13 cellular contexts compared by ENCODE assay signal in the genomic region with DNA sequence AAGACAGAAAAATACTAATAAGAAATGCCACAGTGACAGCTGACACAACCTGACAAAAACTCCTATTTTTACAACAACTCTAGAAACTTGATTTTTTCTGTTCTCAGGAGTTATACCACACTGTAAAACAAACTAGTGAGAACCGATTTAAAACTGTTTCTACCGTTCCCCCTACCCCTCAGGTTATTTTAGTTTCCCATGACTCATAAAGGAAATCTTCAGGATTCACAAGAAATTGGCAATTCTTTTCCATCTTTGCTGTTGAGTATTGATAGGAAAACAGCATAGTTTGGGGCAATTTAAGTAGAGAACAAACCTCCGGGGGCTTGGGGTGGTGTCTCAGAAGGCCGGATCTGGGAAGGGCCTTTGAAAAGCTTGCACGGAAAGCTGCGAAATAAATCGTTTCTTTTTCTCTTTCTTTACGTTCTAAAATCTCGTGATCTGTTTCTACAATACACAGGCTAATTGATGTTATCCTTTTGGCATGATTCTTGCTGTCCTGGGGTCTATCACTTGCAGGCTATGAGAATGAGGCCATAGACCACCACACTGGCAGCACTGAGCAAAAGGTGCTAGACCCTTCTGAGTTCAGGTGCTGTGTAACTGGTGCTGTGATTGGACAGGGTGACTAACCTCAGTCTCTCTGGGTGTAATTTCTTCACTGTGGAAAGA.
A peak's percentile ranks its signal among the peaks of the same experiment; 100 is the strongest.
DNase-seq lines count a peak whose midpoint lies in the region; ATAC-seq and TF ChIP-seq lines count a peak whose summit lies in the region.
"Had no signal": no experiment of that assay in that cellular context is flagged by ENCODE, and none has a peak within 500 bp of the region (broad histone marks: within the 10 kb centered on the region; RNA-seq: fewer than 3 reads in every experiment).

No MANE protein-coding gene starts in this region.

- H3K4me3 ChIP-seq in right cardiac atrium (ENCODE audit: low read length), result no peak overlapping the region
- H3K4me3 ChIP-seq in brain microvascular endothelial cell (ENCODE audit: low read depth, low read length), result no peak overlapping the region
- H3K4me3 ChIP-seq in lower leg skin (ENCODE audit: low read depth, poor library complexity, severe bottlenecking), result no peak overlapping the region

- WGBS in right cardiac atrium, result 80% methylated on average over 9 of the region's 9 CpGs
- WGBS in lower leg skin, 2 donors, result 67 to 71% methylated on average over 9 of the region's 9 CpGs

- intact Hi-C loops in right cardiac atrium (cut with DNase I) (no loop called here), Right ventricle myocardium superior (cut with DNase I) (no loop called here), lower leg skin (cut with DNase I; ENCODE audit: low total_unique reads) (no loop called here)

- H3K4me3 Mint-ChIP-seq in naive B cell, result peak overlapping the region in 6 of 8 donors; percentile 58 to 82 (median 74)
- H3K4me3 Mint-ChIP-seq in progenitor cell of endocrine pancreas (ENCODE audit: low read depth), result no peak overlapping the region
- H3K4me3 Mint-ChIP-seq: activated naive CD8-positive, alpha-beta T cell; naive thymus-derived CD4-positive, alpha-beta T cell had no signal

- H3K9me3 Mint-ChIP-seq in naive B cell (no peaks in the 10 kb centered on the region), progenitor cell of endocrine pancreas (ENCODE audit: low read depth) (no peaks in the 10 kb centered on the region)
- H3K9me3 Mint-ChIP-seq: naive thymus-derived CD4-positive, alpha-beta T cell had no signal

- H3K27me3 ChIP-seq in right cardiac atrium (ENCODE audit: control insufficient read depth, insufficient read depth) (no peaks in the 10 kb centered on the region), brain microvascular endothelial cell (replicated peaks) (no peaks in the 10 kb centered on the region)

- ATAC-seq in right cardiac atrium, result no peak
- no peak for ATAC-seq in Right ventricle myocardium superior (ENCODE audit: poor library complexity)
- ATAC-seq in naive B cell (ENCODE audit: low read depth in 2 of 2), result no peak
- ATAC-seq: naive thymus-derived CD4-positive, alpha-beta T cell had no signal

- peaks cover 6% of the 10 kb centered on the region for H3K4me1 ChIP-seq in right cardiac atrium (ENCODE audit: control insufficient read depth, insufficient read depth, low read length)

- H3K27ac Mint-ChIP-seq in naive B cell, result peak overlapping the region; percentile 94 to 99 (median 96)
- H3K27ac Mint-ChIP-seq in progenitor cell of endocrine pancreas, result no peak overlapping the region
- H3K27ac Mint-ChIP-seq: activated naive CD8-positive, alpha-beta T cell had no signal

- H3K9me3 ChIP-seq in right cardiac atrium (ENCODE audit: control insufficient read depth, low read length), result no peaks in the 10 kb centered on the region

- DNase-seq in right cardiac atrium (no peak), Right ventricle myocardium superior (no peak), brain microvascular endothelial cell (no peak), naive B cell (no peak), progenitor cell of endocrine pancreas (ENCODE audit: low spot score, unreplicated experiment) (no peak), lower leg skin (ENCODE audit: low spot score in 2 of 2) (no peak), NCI-H2227 treated with DMSO at 0.1 percent for 48 hours (lab: John Stamatoyannopoulos, UW) (no peak)
- DNase-seq in activated CD4-positive, CD25-positive, alpha-beta regulatory T cell (lab: John Stamatoyannopoulos, UW), result no peak
- DNase-seq: DMS153; naive thymus-derived CD4-positive, alpha-beta T cell; NCI-H2171 treated with DMSO at 0.1 percent for 48 hours; T-helper 9 cell had no signal

- peak overlapping the region; percentile 71 for H3K27ac ChIP-seq in right cardiac atrium (ENCODE audit: low read length)
- H3K27ac ChIP-seq in brain microvascular endothelial cell, result peak overlapping the region; percentile 40

- H3K4me1 Mint-ChIP-seq in naive B cell, result peaks cover 56 to 76% (median 76%) of the 10 kb centered on the region in 3 donors
- peaks cover 14% of the 10 kb centered on the region for H3K4me1 Mint-ChIP-seq in progenitor cell of endocrine pancreas (ENCODE audit: low read depth)

- no peak for TF ChIP-seq POLR2A in lower leg skin (IDR thresholded peaks at IDR 0.05)

- peaks cover 2% of the 10 kb centered on the region for H3K36me3 ChIP-seq in brain microvascular endothelial cell (replicated peaks)

- H3K27me3 Mint-ChIP-seq in naive B cell, result no peaks in the 10 kb centered on the region
- no peaks in the 10 kb centered on the region for H3K27me3 Mint-ChIP-seq in progenitor cell of endocrine pancreas
- H3K27me3 Mint-ChIP-seq: activated naive CD8-positive, alpha-beta T cell; naive thymus-derived CD4-positive, alpha-beta T cell had no signal

- in situ Hi-C loops in brain microvascular endothelial cell (cut with HindIII; ENCODE audit: low pct_ligation_motif_present, low sequenced_read_pairs), result no loop called here

- TF ChIP-seq CTCF in brain microvascular endothelial cell (IDR thresholded peaks at IDR 0.05; ENCODE audit: low read depth, low read length, missing control alignments), result no peak
- TF ChIP-seq CTCF in progenitor cell of endocrine pancreas (IDR thresholded peaks at IDR 0.05; ENCODE audit: unreplicated experiment), result no peak
- TF ChIP-seq CTCF in lower leg skin (IDR thresholded peaks at IDR 0.05), result no peak

- H3K36me3 Mint-ChIP-seq in naive B cell (no peaks in the 10 kb centered on the region), progenitor cell of endocrine pancreas (ENCODE audit: insufficient read depth) (no peaks in the 10 kb centered on the region)
